22 cellular contexts compared by ENCODE assay signal in genomic region chr19:870314-870713, GRCh38. TPM values are rescaled to one million over a fixed set of nuclear protein-coding genes. Genes with fewer than 3 reads are reported as not detected.
A peak's percentile ranks its signal among the peaks of the same experiment; 100 is the strongest.
DNase-seq lines count a peak whose midpoint lies in the region; ATAC-seq and TF ChIP-seq lines count a peak whose summit lies in the region.
"Had no signal": no experiment of that assay in that cellular context is flagged by ENCODE, and none has a peak within 500 bp of the region (broad histone marks: within the 10 kb centered on the region; RNA-seq: fewer than 3 reads in every experiment).

No MANE protein-coding gene starts in this region.

- H3K9me3 ChIP-seq in SJSA1 (replicated peaks), result no peaks in the 10 kb centered on the region
- no peaks in the 10 kb centered on the region for H3K9me3 ChIP-seq in gastroesophageal sphincter
- no peaks in the 10 kb centered on the region for H3K9me3 ChIP-seq in stomach

- H3K36me3 ChIP-seq in SJSA1 (peaks cover 52% of the 10 kb centered on the region), gastroesophageal sphincter (peaks cover 0 to 72% of the 10 kb centered on the region in 2 donors), stomach (peaks cover 18 to 75% (median 67%) of the 10 kb centered on the region in 4 donors)

- H3K36me3 Mint-ChIP-seq in T-helper 1 cell treated with Interleukin-12 subunit alpha and Interleukin-12 subunit beta and Interleukin-4 antibody, amounts not matched to agents 30 μg/mL and 1 μg/mL, for 36 hours (ENCODE audit: low read depth), result peaks cover 15% of the 10 kb centered on the region

- H3K9me3 Mint-ChIP-seq in T-helper 1 cell treated with Interleukin-12 subunit alpha and Interleukin-12 subunit beta and Interleukin-4 antibody, amounts not matched to agents 30 μg/mL and 1 μg/mL, for 36 hours, result no peaks in the 10 kb centered on the region
- H3K9me3 Mint-ChIP-seq: activated T-helper 2 cell treated with anti-CD3 and anti-CD28 coated beads, Interferon-gamma antibody, Interleukin-2, Interleukin-4, amounts not matched to agents 10 μg/mL and 5 μg/mL and 100 μg/mL, durations not matched to agents 14 hours and 24 hours and 36 hours had no signal

- TF ChIP-seq EP300 in gastroesophageal sphincter (IDR thresholded peaks at IDR 0.05) (no peak), stomach (IDR thresholded peaks at IDR 0.05) (no peak)

- no peaks in the 10 kb centered on the region for H3K27me3 ChIP-seq in SJSA1 (replicated peaks)
- no peaks in the 10 kb centered on the region for H3K27me3 ChIP-seq in gastroesophageal sphincter
- no peaks in the 10 kb centered on the region for H3K27me3 ChIP-seq in stomach
- H3K27me3 ChIP-seq: brain microvascular endothelial cell, foreskin keratinocyte had no signal

- H3K4me1 ChIP-seq in SJSA1 (replicated peaks) (peaks cover 25% of the 10 kb centered on the region), gastroesophageal sphincter (peaks cover 0 to 42% (median 6%) of the 10 kb centered on the region in 3 donors), stomach (peaks cover 12 to 52% (median 33%) of the 10 kb centered on the region in 4 donors)

- H3K27ac Mint-ChIP-seq in T-helper 1 cell treated with Interleukin-12 subunit alpha and Interleukin-12 subunit beta and Interleukin-4 antibody, amounts not matched to agents 30 μg/mL and 1 μg/mL, for 36 hours, result peak overlapping the region; percentile 60
- H3K27ac Mint-ChIP-seq: activated T-helper 2 cell treated with anti-CD3 and anti-CD28 coated beads, Interferon-gamma antibody, Interleukin-2, Interleukin-4, amounts not matched to agents 10 μg/mL and 5 μg/mL and 100 μg/mL, durations not matched to agents 14 hours and 24 hours and 36 hours had no signal

- WGBS in gastroesophageal sphincter (ENCODE audit: low coverage in 1 of 2), 2 donors, result 70 to 80% methylated on average over 1 to 2 of the region's 8 CpGs
- 84 to 93% (median 88%) methylated on average over 8 of the region's 8 CpGs for WGBS in stomach, 5 donors

- DNase-seq in T-helper 1 cell (no peak), SJSA1 (ENCODE audit: low read depth in 1 of 2, low spot score in 2 of 2) (no peak), stomach (no peak), caudate nucleus (lab: John Stamatoyannopoulos, UW) (no peak), DMS153 (lab: John Stamatoyannopoulos, UW) (no peak), GM03348 (ENCODE audit: low spot score) (no peak)
- DNase-seq: 8988T; activated CD4-positive, alpha-beta T cell treated with anti-CD3 and anti-CD28 coated beads, Interleukin-2, amount 50 U/mL, for 1 hour; brain microvascular endothelial cell; effector memory CD4-positive, alpha-beta T cell; foreskin keratinocyte; NCI-H187; NCI-H524; stimulated activated CD4-positive, alpha-beta T cell treated with anti-CD3 and anti-CD28 coated beads, Interleukin-12 subunit alpha, Interleukin-12 subunit beta, amount 100 ng/mL, for 4 hours had no signal

- TF ChIP-seq POLR2A in gastroesophageal sphincter (IDR thresholded peaks at IDR 0.05), result no peak
- TF ChIP-seq POLR2A in stomach (IDR thresholded peaks at IDR 0.05), result no peak

- TF ChIP-seq CTCF in gastroesophageal sphincter (IDR thresholded peaks at IDR 0.05) (no peak), stomach (IDR thresholded peaks at IDR 0.05) (no peak)

- intact Hi-C loops in stomach (cut with DNase I; ENCODE audit: low total_unique reads), result no loop called here

- no peak overlapping the region for H3K4me3 Mint-ChIP-seq in T-helper 1 cell treated with Interleukin-12 subunit alpha and Interleukin-12 subunit beta and Interleukin-4 antibody, amounts not matched to agents 30 μg/mL and 1 μg/mL, for 36 hours

- peak overlapping the region; percentile 73 for H3K27ac ChIP-seq in SJSA1
- H3K27ac ChIP-seq in gastroesophageal sphincter, result peak overlapping the region in 3 of 4 donors; percentile 78 to 84 (median 80)
- peak overlapping the region in 4 of 5 donors; percentile 78 to 90 (median 84) for H3K27ac ChIP-seq in stomach
- H3K27ac ChIP-seq in caudate nucleus (ENCODE audit: low read depth, low read length), result no peak overlapping the region
- H3K27ac ChIP-seq: brain microvascular endothelial cell had no signal

- H3K4me3 ChIP-seq in SJSA1 (no peak overlapping the region), gastroesophageal sphincter (no peak overlapping the region), stomach (no peak overlapping the region)

- peaks cover 5% of the 10 kb centered on the region for H3K4me1 Mint-ChIP-seq in T-helper 1 cell treated with Interleukin-12 subunit alpha and Interleukin-12 subunit beta and Interleukin-4 antibody, amounts not matched to agents 30 μg/mL and 1 μg/mL, for 36 hours (ENCODE audit: low read depth)

- ATAC-seq in gastroesophageal sphincter, result no peak
- ATAC-seq: foreskin keratinocyte had no signal

- H3K27me3 Mint-ChIP-seq in T-helper 1 cell treated with Interleukin-12 subunit alpha and Interleukin-12 subunit beta and Interleukin-4 antibody, amounts not matched to agents 30 μg/mL and 1 μg/mL, for 36 hours (ENCODE audit: low read depth), result no peaks in the 10 kb centered on the region

RNA-seq across cellular contexts. Expression of gene CFD, which starts 10.8 kb away (rescaled TPM):
- 3.3 and 12.5 TPM in 2 replicates for total RNA-seq in SJSA1 (2014; rRNA removed; shearing (Covaris generic))
- total RNA-seq in gastroesophageal sphincter, result 1,000 to 10,000 TPM in 1 of 4 donors, 100 to 1,000 TPM in 3; 229 to 1,118 (median 654) TPM
- total RNA-seq in stomach, result 1,000 to 10,000 TPM in 1 of 5 donors, 100 to 1,000 TPM in 3, 10 to 100 TPM in 1; 36.6 to 1,275 (median 118) TPM
- 100 to 1,000 TPM in 2 of 3 donors, 10 to 100 TPM in 1; 48.7 to 204 (median 140) TPM for polyA plus RNA-seq in stomach

RNA-seq across cellular contexts. Expression of gene ELANE, which starts 18.2 kb away (rescaled TPM):
- not detected in 2 replicates for total RNA-seq in SJSA1 (2014; rRNA removed; shearing (Covaris generic))
- total RNA-seq in gastroesophageal sphincter (1 to 10 TPM in 3 of 4 donors, under 1 TPM in 1; 0.49 to 2.3 (median 1.7) TPM), stomach (10 to 100 TPM in 1 of 5 donors, 1 to 10 TPM in 1, not detected in 3; 2.9 to 10.5 TPM)
- 1 to 10 TPM in 2 of 3 donors, not detected in 1; 1.1 to 3.4 TPM for polyA plus RNA-seq in stomach
- total RNA-seq: activated T-helper 2 cell treated with anti-CD3 and anti-CD28 coated beads, Interferon-gamma antibody, Interleukin-2, Interleukin-4, amounts not matched to agents 10 μg/mL and 5 μg/mL and 100 μg/mL, durations not matched to agents 14 hours and 24 hours and 36 hours; foreskin keratinocyte; G401; M059J; T-helper 1 cell treated with Interleukin-12 subunit alpha and Interleukin-12 subunit beta and Interleukin-4 antibody, amounts not matched to agents 30 ng/mL and 1 ng/mL, for 36 hours had no signal
- polyA plus RNA-seq: foreskin keratinocyte had no signal

RNA-seq across cellular contexts. Expression of gene MED16, which starts 22.7 kb away (rescaled TPM):
- 17.2 and 18.7 TPM in 2 replicates for total RNA-seq in SJSA1 (2014; rRNA removed; shearing (Covaris generic))
- total RNA-seq in gastroesophageal sphincter (10 to 100 TPM; 20.2 to 40.3 (median 28.1) TPM), stomach (100 to 1,000 TPM in 2 of 5 donors, 10 to 100 TPM in 3; 16.7 to 126 (median 82.1) TPM)
- polyA plus RNA-seq in stomach, result 10 to 100 TPM; 49.0 to 74.0 (median 54.7) TPM

RNA-seq across cellular contexts. Expression of gene RNU6-9, which starts 23.0 kb away (rescaled TPM):
- not detected in 2 replicates for total RNA-seq in SJSA1 (2014; rRNA removed; shearing (Covaris generic))
- not detected for total RNA-seq in gastroesophageal sphincter
- total RNA-seq in stomach, result not detected
- not detected for polyA plus RNA-seq in stomach
- total RNA-seq: activated T-helper 2 cell treated with anti-CD3 and anti-CD28 coated beads, Interferon-gamma antibody, Interleukin-2, Interleukin-4, amounts not matched to agents 10 μg/mL and 5 μg/mL and 100 μg/mL, durations not matched to agents 14 hours and 24 hours and 36 hours; foreskin keratinocyte; G401; M059J; omental fat pad; T-helper 1 cell treated with Interleukin-12 subunit alpha and Interleukin-12 subunit beta and Interleukin-4 antibody, amounts not matched to agents 30 ng/mL and 1 ng/mL, for 36 hours; temporal lobe had no signal
- polyA plus RNA-seq: foreskin keratinocyte had no signal

RNA-seq across cellular contexts. Expression of gene PRTN3, which starts 29.5 kb away (rescaled TPM):
- not detected in 2 replicates for total RNA-seq in SJSA1 (2014; rRNA removed; shearing (Covaris generic))
- total RNA-seq in gastroesophageal sphincter (not detected), stomach (1 to 10 TPM in 1 of 5 donors, not detected in 4; 2.6 TPM)
- under 1 TPM in 1 of 3 donors, not detected in 2; 0.15 TPM for polyA plus RNA-seq in stomach
- total RNA-seq: activated T-helper 2 cell treated with anti-CD3 and anti-CD28 coated beads, Interferon-gamma antibody, Interleukin-2, Interleukin-4, amounts not matched to agents 10 μg/mL and 5 μg/mL and 100 μg/mL, durations not matched to agents 14 hours and 24 hours and 36 hours; foreskin keratinocyte; G401; M059J; omental fat pad; T-helper 1 cell treated with Interleukin-12 subunit alpha and Interleukin-12 subunit beta and Interleukin-4 antibody, amounts not matched to agents 30 ng/mL and 1 ng/mL, for 36 hours had no signal
- polyA plus RNA-seq: foreskin keratinocyte had no signal
